Comparison of ENCODE assay signal across 12 cellular contexts in the genomic region with DNA sequence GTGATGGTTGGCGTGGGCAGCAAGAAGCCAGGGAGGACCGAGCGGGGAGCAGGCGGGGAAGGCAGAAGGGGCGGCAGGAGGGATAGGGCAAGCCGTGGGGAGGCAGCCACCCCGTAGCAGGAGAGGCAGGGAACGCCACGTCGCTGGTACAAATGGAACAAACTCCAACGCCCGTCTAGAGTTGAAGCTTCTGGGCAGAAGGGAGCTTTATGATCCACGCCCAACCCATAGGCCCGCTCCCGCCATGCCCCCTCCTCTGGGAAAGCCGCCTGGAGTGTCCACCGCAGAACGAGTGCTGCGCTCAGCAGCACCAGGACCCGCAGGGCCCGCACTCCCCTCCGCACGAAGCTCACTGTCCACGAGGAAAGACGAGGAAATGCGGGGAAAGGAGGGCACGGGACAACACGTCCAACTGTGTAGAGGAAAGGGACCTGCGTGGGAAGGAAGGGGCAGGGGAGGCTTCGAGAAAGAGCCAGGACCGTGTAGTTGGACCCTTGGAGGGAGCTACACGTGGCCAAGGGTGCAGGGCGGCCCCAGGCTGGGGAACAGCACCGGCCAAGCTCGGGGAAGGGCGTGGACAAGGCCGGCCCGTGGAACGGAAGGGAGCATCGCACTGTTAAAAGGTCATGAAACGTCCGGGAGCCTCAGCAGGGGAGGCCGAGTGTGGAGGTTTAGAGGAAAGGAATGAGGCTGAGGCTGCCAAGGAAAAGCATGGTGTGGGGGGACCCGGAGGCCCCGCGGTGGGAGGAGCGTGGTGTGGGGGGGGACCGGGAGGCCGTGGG.
A peak's percentile ranks its signal among the peaks of the same experiment; 100 is the strongest.
DNase-seq lines count a peak whose midpoint lies in the region; ATAC-seq and TF ChIP-seq lines count a peak whose summit lies in the region.
"Had no signal": no experiment of that assay in that cellular context is flagged by ENCODE, and none has a peak within 500 bp of the region (broad histone marks: within the 10 kb centered on the region; RNA-seq: fewer than 3 reads in every experiment).

No MANE protein-coding gene starts in this region.

- no peaks in the 10 kb centered on the region for H3F3A ChIP-seq in MM.1S (ENCODE audit: insufficient read depth, low read length)

- H3K4me1 ChIP-seq in lower lobe of right lung (peaks cover 12% of the 10 kb centered on the region), testis (no peaks in the 10 kb centered on the region), MM.1S (ENCODE audit: low read length) (no peaks in the 10 kb centered on the region)
- H3K4me1 ChIP-seq: A549 had no signal

- peaks cover 2% of the 10 kb centered on the region for H3K27me3 Mint-ChIP-seq in activated CD4-positive, alpha-beta T cell treated with anti-CD3 and anti-CD28 coated beads, Interleukin-2, amount 10 ng/mL, durations not matched to agents 24 days and 14 days
- no peaks in the 10 kb centered on the region for H3K27me3 Mint-ChIP-seq in activated naive CD8-positive, alpha-beta T cell treated with anti-CD3 and anti-CD28 coated beads, Interleukin-2, amount 50 U/mL, for 24 hours

- H3K36me3 ChIP-seq in lower lobe of right lung (no peaks in the 10 kb centered on the region), testis (ENCODE audit: low read depth, missing control alignments) (no peaks in the 10 kb centered on the region), MM.1S (replicated peaks; ENCODE audit: insufficient read depth, low read length) (no peaks in the 10 kb centered on the region)
- H3K36me3 ChIP-seq: heart left ventricle had no signal

- DNase-seq in activated CD4-positive, alpha-beta T cell treated with anti-CD3 and anti-CD28 coated beads, Interleukin-2, amount 10 ng/mL, durations not matched to agents 24 days and 14 days = no peak
- DNase-seq in activated CD4-positive, alpha-beta T cell treated with anti-CD3 and anti-CD28 coated beads, Interleukin-2, amount 50 U/mL, for 4 hours = no peak
- no peak for DNase-seq in activated naive CD8-positive, alpha-beta T cell treated with anti-CD3 and anti-CD28 coated beads, Interleukin-2, amount 50 U/mL, for 24 hours
- DNase-seq in lower lobe of right lung (peak; percentile 37), testis (peak; percentile 16), MM.1S (no peak), AG20443 (ENCODE audit: low spot score) (no peak)
- DNase-seq: DMS79 treated with DMSO at 0.1 percent for 48 hours had no signal

- WGBS in testis, 2 donors = 70 to 81% methylated on average over 43 to 49 of the region's 49 CpGs

- H3K4me3 ChIP-seq in lower lobe of right lung (no peak overlapping the region), testis (peak overlapping the region in 1 of 2 donors; percentile 23), MM.1S (ENCODE audit: low read length) (no peak overlapping the region)
- H3K4me3 ChIP-seq: A549, heart left ventricle, mucosa of descending colon had no signal

- TF ChIP-seq CTCF in lower lobe of right lung (IDR thresholded peaks at IDR 0.05) (no peak), testis (IDR thresholded peaks at IDR 0.05) (no peak), MM.1S (IDR thresholded peaks at IDR 0.05; ENCODE audit: low read length) (no peak)

- no peak for ATAC-seq in activated naive CD8-positive, alpha-beta T cell treated with anti-CD3 and anti-CD28 coated beads, Interleukin-2, amount 50 U/mL, for 24 hours
- no peak for ATAC-seq in lower lobe of right lung
- ATAC-seq in HG02678 (IDR thresholded peaks at IDR 0.05; ENCODE audit: unreplicated experiment) = no peak
- ATAC-seq: A549, heart left ventricle, mucosa of descending colon had no signal

- no peaks in the 10 kb centered on the region for H3K9me2 ChIP-seq in MM.1S (replicated peaks; ENCODE audit: insufficient read depth, low read length)

- no peaks in the 10 kb centered on the region for H3K79me2 ChIP-seq in MM.1S (ENCODE audit: low read length)

- H3K9me3 ChIP-seq in lower lobe of right lung (no peaks in the 10 kb centered on the region), testis (no peaks in the 10 kb centered on the region), MM.1S (replicated peaks; ENCODE audit: insufficient read depth, low read length) (no peaks in the 10 kb centered on the region)
- H3K9me3 ChIP-seq: A549, heart left ventricle, mucosa of descending colon had no signal

- H3K36me3 Mint-ChIP-seq in activated CD4-positive, alpha-beta T cell treated with anti-CD3 and anti-CD28 coated beads, Interleukin-2, amount 10 ng/mL, durations not matched to agents 24 days and 14 days (ENCODE audit: low read depth) = no peaks in the 10 kb centered on the region
- H3K36me3 Mint-ChIP-seq in activated naive CD8-positive, alpha-beta T cell treated with anti-CD3 and anti-CD28 coated beads, Interleukin-2, amount 50 U/mL, for 24 hours (ENCODE audit: low read depth) = no peaks in the 10 kb centered on the region

- peak overlapping the region; percentile 52 for H3K4me3 Mint-ChIP-seq in activated CD4-positive, alpha-beta T cell treated with anti-CD3 and anti-CD28 coated beads, Interleukin-2, amount 10 ng/mL, durations not matched to agents 24 days and 14 days
- no peak overlapping the region for H3K4me3 Mint-ChIP-seq in activated naive CD8-positive, alpha-beta T cell treated with anti-CD3 and anti-CD28 coated beads, Interleukin-2, amount 50 U/mL, for 24 hours

- intact Hi-C loops in activated CD4-positive, alpha-beta T cell treated with anti-CD3 and anti-CD28 coated beads, Interleukin-2, amount 10 ng/mL, durations not matched to agents 24 days and 14 days (cut with micrococcal nuclease) = loop anchor here (5.0 kb wide), 2 partner anchors 95 to 220 kb away; a partner anchor contains a TSS
- intact Hi-C loops in lower lobe of right lung (cut with DNase I) (no loop called here), testis (cut with DNase I; ENCODE audit: low total_unique reads) (no loop called here)

- peak overlapping the region; percentile 83 for H3K27ac Mint-ChIP-seq in activated CD4-positive, alpha-beta T cell treated with anti-CD3 and anti-CD28 coated beads, Interleukin-2, amount 10 ng/mL, durations not matched to agents 24 days and 14 days
- H3K27ac Mint-ChIP-seq in activated naive CD8-positive, alpha-beta T cell treated with anti-CD3 and anti-CD28 coated beads, Interleukin-2, amount 50 U/mL, for 24 hours = peak overlapping the region; percentile 56

- no peaks in the 10 kb centered on the region for H3K9me3 Mint-ChIP-seq in activated CD4-positive, alpha-beta T cell treated with anti-CD3 and anti-CD28 coated beads, Interleukin-2, amount 10 ng/mL, durations not matched to agents 24 days and 14 days
- no peaks in the 10 kb centered on the region for H3K9me3 Mint-ChIP-seq in activated naive CD8-positive, alpha-beta T cell treated with anti-CD3 and anti-CD28 coated beads, Interleukin-2, amount 50 U/mL, for 24 hours

- H4K20me1 ChIP-seq in MM.1S (ENCODE audit: insufficient read depth, low read length) = no peaks in the 10 kb centered on the region

- H3K27ac ChIP-seq in lower lobe of right lung (no peak overlapping the region), testis (peak overlapping the region in 1 of 2 donors; percentile 39), MM.1S (ENCODE audit: low read length) (no peak overlapping the region)
- H3K27ac ChIP-seq: A549 had no signal

- H3K27me3 ChIP-seq in lower lobe of right lung (ENCODE audit: low read depth) (peaks cover under 1% of the 10 kb centered on the region), testis (no peaks in the 10 kb centered on the region), MM.1S (replicated peaks; ENCODE audit: insufficient read depth, low read length) (no peaks in the 10 kb centered on the region)

- no peak overlapping the region for H3K9ac ChIP-seq in MM.1S (ENCODE audit: low read length)

- H3K4me2 ChIP-seq in MM.1S (ENCODE audit: low read depth, low read length) = no peak overlapping the region
- H3K4me2 ChIP-seq: A549 had no signal

- H3K4me1 Mint-ChIP-seq in activated CD4-positive, alpha-beta T cell treated with anti-CD3 and anti-CD28 coated beads, Interleukin-2, amount 10 ng/mL, durations not matched to agents 24 days and 14 days = peaks cover 44% of the 10 kb centered on the region
- H3K4me1 Mint-ChIP-seq in activated naive CD8-positive, alpha-beta T cell treated with anti-CD3 and anti-CD28 coated beads, Interleukin-2, amount 50 U/mL, for 24 hours = peaks cover 43% of the 10 kb centered on the region

- TF ChIP-seq POLR2A in testis (IDR thresholded peaks at IDR 0.05) = no peak

- no peak overlapping the region for H2AFZ ChIP-seq in MM.1S (ENCODE audit: low read length)

Comparison
In these comparisons a context has a peak if more than half of its experiments do, and no peak if none do; other contexts are left out.
1. DNase-seq: peak in lower lobe of right lung (single experiment) and testis (single experiment); none in activated CD4-positive, alpha-beta T cell treated with anti-CD3 and anti-CD28 coated beads, Interleukin-2, amount 10 ng/mL, durations not matched to agents 24 days and 14 days (single experiment), activated CD4-positive, alpha-beta T cell treated with anti-CD3 and anti-CD28 coated beads, Interleukin-2, amount 50 U/mL, for 4 hours (0 of 2), activated naive CD8-positive, alpha-beta T cell treated with anti-CD3 and anti-CD28 coated beads, Interleukin-2, amount 50 U/mL, for 24 hours (single experiment), MM.1S (single experiment) and AG20443 (single experiment).